In the genomic region with DNA sequence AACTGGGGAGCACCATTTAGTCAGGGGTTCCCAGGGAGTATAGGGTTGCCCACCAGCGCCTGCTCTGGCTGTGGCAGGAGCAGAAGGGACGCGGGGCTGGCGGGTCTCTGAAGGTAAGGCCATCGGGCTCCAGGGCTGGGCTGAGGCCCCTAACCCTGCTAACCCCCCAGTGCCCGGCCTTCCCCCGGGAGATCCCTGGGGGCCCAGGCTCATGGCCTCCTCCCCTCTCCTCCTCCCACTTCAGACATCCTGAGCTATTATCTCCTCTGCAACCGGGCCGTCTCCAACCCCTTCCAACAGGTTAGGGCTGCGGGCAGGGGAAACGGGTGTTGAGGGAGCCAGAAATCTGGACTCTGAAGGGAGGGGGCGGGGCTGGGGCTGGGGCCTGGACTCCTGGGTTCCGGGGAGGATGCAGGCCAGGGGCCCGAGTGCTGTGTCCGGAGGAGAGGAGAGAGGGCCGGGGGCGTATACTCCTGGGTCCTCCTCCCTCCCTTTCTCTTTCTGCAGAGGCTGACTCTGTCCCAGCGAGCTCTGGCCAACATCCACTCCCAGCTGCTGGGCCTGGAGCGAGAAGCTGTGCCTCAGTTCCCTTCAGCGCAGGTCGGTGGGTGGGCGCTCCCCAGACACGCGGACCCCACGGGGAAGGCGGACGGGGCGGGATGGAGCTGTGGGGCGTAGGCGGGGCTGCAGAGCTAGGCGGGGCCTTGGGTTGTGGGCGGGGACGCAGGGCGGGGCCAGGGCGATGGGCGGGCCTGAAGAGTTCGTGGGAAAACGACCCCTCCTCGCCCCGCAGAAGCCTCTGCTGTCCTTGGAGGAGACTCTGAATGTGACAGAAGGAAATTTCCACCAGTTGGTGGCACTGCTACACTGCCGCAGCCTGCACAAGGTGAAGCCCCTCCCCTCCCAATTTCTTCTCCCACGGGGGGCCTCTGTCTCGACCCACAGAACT, we compare ENCODE assay signal across 8 cellular contexts. TPM values are rescaled to one million over a fixed set of nuclear protein-coding genes. Genes with fewer than 3 reads are reported as not detected.
DNase-seq lines count a peak whose midpoint lies in the region; ATAC-seq, FAIRE-seq and TF ChIP-seq lines count a peak whose summit lies in the region.

No MANE protein-coding gene starts in this region.

- no peaks in the 10 kb centered on the region for H3K9me3 ChIP-seq in RWPE2 (ENCODE audit: severe bottlenecking)
- H3K9me3 ChIP-seq in K562 (replicated peaks; ENCODE audit: control insufficient read depth, insufficient read depth, low read depth, low read length) = no peaks in the 10 kb centered on the region

- H3K27ac ChIP-seq in RWPE2 (ENCODE audit: poor library complexity, severe bottlenecking) (no peak overlapping the region), K562 (ENCODE audit: extremely low read depth, low read depth, low read length) (no peak overlapping the region)

- H4K20me1 ChIP-seq in K562 (replicated peaks; ENCODE audit: control insufficient read depth, insufficient read depth, low read length) = peaks cover 5% of the 10 kb centered on the region; the same call in 1 of the 2 replicates

- WGBS in K562 (ENCODE audit: insufficient coverage, low coverage, missing lambda C conversion rate) = 0% methylated on average over 26 of the region's 43 CpGs

- POLR2A ChIA-PET in K562 (lab: Yijun Ruan, JAX) = interaction anchor here (0.7 to 2.8 kb wide), 3 partner anchors 9 to 18 kb away, joined by 3 to 14 read pairs (median 5); a partner anchor contains a TSS

- peaks cover 17% of the 10 kb centered on the region for H3K4me1 ChIP-seq in RWPE2 (ENCODE audit: insufficient read depth, poor library complexity, severe bottlenecking)
- peaks cover 0 to 33% of the 10 kb centered on the region in 2 experiments; a peak in 2 of 5 replicates for H3K4me1 ChIP-seq in K562 (replicated peaks in 1 of 2; ENCODE audit: control insufficient read depth in 2 of 2, insufficient read depth in 2 of 2, low read length in 2 of 2)

- no peaks in the 10 kb centered on the region for H3K27me3 ChIP-seq in RWPE2 (ENCODE audit: insufficient read depth, poor library complexity, severe bottlenecking)
- peaks cover 8 to 24% of the 10 kb centered on the region in 2 experiments; a peak in 4 of 5 replicates for H3K27me3 ChIP-seq in K562 (ENCODE audit: control insufficient read depth in 2 of 2, insufficient read depth in 2 of 2, low read length in 2 of 2)

- BruUV-seq in K562 (replicated peaks; lab: Mats Ljungman, UMichigan) = no TSS peak

- H2AFZ ChIP-seq in K562 (ENCODE audit: low read depth, low read length) = no peak overlapping the region

- in situ Hi-C loops in K562 (cut with MboI) = no loop called here

- peak overlapping the region; percentile 50; the same call in 1 of the 2 replicates for H3K4me2 ChIP-seq in K562 (ENCODE audit: insufficient read depth, low read length)

- peak; percentile 21 for DNase-seq in NCI-H146 (lab: John Stamatoyannopoulos, UW)
- no peak for DNase-seq in NCI-H146 treated with DMSO at 0.1 percent for 48 hours (lab: John Stamatoyannopoulos, UW; ENCODE audit: unreplicated experiment)
- no peak for DNase-seq in RWPE2 (ENCODE audit: low spot score)
- peak; percentile 63 to 87 (median 82) for DNase-seq in K562 (ENCODE audit: extremely low read depth in 1 of 4, low spot score in 3 of 4)
- peak; percentile 92 for DNase-seq in islet precursor cell
- peak; percentile 55 for DNase-seq in stimulated activated CD4-positive, alpha-beta T cell treated with anti-CD3 and anti-CD28 coated beads, Interleukin-4, amount 100 ng/mL, for 1 hour

- H3K9ac ChIP-seq in K562 (ENCODE audit: insufficient read depth in 1 of 2, low read depth in 2 of 2, low read length in 2 of 2) = peak overlapping the region in 1 of 2 experiments; percentile 64; a peak in 2 of 4 replicates

- H3K79me2 ChIP-seq in K562 (ENCODE audit: control insufficient read depth, insufficient read depth, low read length) = no peaks in the 10 kb centered on the region

- peak in 1 of 2 experiments; percentile 33; a peak in 1 of 4 replicates for TF ChIP-seq RAD21 in K562 (CRISPR knock-in tag; conservative IDR thresholded peaks at IDR 0.05 in 1 of 2, IDR thresholded peaks at IDR 0.05 in 1 of 2)

- peak; percentile 57 for ATAC-seq in RWPE2 (ENCODE audit: low read depth)
- ATAC-seq in K562 = peak; percentile 94
- no peak for ATAC-seq in GM19452 (IDR thresholded peaks at IDR 0.05; ENCODE audit: unreplicated experiment)
- ATAC-seq in GM19463 (IDR thresholded peaks at IDR 0.05; ENCODE audit: unreplicated experiment) = no peak

- TF ChIP-seq CTCF in RWPE2 (IDR thresholded peaks at IDR 0.05; ENCODE audit: poor library complexity, severe bottlenecking) (no peak), K562 (IDR thresholded peaks at IDR 0.05 in 2 of 3, conservative IDR thresholded peaks at IDR 0.05 in 1 of 3; ENCODE audit: insufficient read depth in 2 of 3, low read depth in 1 of 3, low read length in 3 of 3) (peak; percentile 13 to 43 (median 32); a peak in 3 of 6 replicates)

- H3K36me3 ChIP-seq in RWPE2 (ENCODE audit: low read depth) = no peaks in the 10 kb centered on the region
- H3K36me3 ChIP-seq in K562 (ENCODE audit: control insufficient read depth, insufficient read depth, low read length) = no peaks in the 10 kb centered on the region

- H3K9me1 ChIP-seq in K562 (ENCODE audit: control insufficient read depth, insufficient read depth, low read length) = no peaks in the 10 kb centered on the region

- TF ChIP-seq POLR2A in K562 (conservative IDR thresholded peaks at IDR 0.05) = no peak

- intact Hi-C loops in K562 (cut with micrococcal nuclease) = no loop called here

- H3K4me3 ChIP-seq in RWPE2 (ENCODE audit: severe bottlenecking) (peak overlapping the region; percentile 14), K562 (no peak overlapping the region)

- CTCF ChIA-PET in K562 (lab: Yijun Ruan, JAX; ENCODE audit: low intra/inter-chr PET ratio) = interaction anchor here (0.5 kb wide), 1 partner anchor 34 kb away, joined by 3 read pairs; no protein-coding TSS in a partner anchor

- no peak for TF ChIP-seq EP300 in K562 (IDR thresholded peaks at IDR 0.05; ENCODE audit: low read length)

- no peak for FAIRE-seq in K562 (lab: Jason Lieb, UNC)

RNA-seq across cellular contexts. Expression of a gene that starts 15.3 kb away (rescaled TPM):
- not detected in 2 replicates for total RNA-seq in K562 (2011; cell fraction: chromatin; rRNA removed; ENCODE audit: low replicate concordance)
- total RNA-seq in K562 (2011; cell fraction: nucleolus; rRNA removed) = not detected in 2 replicates
- total RNA-seq in K562 (2011; cell fraction: nucleoplasm; rRNA removed) = not detected in 2 replicates
- not detected in 2 replicates for total RNA-seq in K562 (2014; rRNA removed)
- not detected in 2 replicates for total RNA-seq in K562 (2014; rRNA removed; fragmentation: Illumina TruSeq; extraction: Trizol)
- not detected in 2 replicates for total RNA-seq in K562 (2015; rRNA removed; fragmentation: Illumina TruSeq; extraction: Trizol)
- not detected in 2 replicates for total RNA-seq in K562 (2021)
- polyA plus RNA-seq in K562 (2011; rRNA removed) = not detected in 2 replicates
- not detected in 2 replicates for polyA plus RNA-seq in K562 (2011; cell fraction: cytosol; rRNA removed)
- polyA plus RNA-seq in K562 (2011; cell fraction: nucleus; rRNA removed) = not detected in 2 replicates
- polyA plus RNA-seq in K562 (2012) = 0.17 and 0.36 TPM in 2 replicates
- not detected in 2 replicates for polyA plus RNA-seq in K562 (2014; fragmentation: Illumina TruSeq; extraction: Trizol)
- under 1 TPM in 1 of 2 experiments, not detected in 1; 0.08 TPM for polyA plus RNA-seq in K562 (2014; fragmentation: Nextera tagmentation; extraction: Ambion mirVana)
- not detected in 2 replicates for polyA plus RNA-seq in K562 (2014; rRNA removed)
- polyA minus RNA-seq in K562 (2011; rRNA and poly(A)+ RNA removed) = not detected in 2 replicates
- polyA minus RNA-seq in K562 (2011; cell fraction: cytosol; rRNA and poly(A)+ RNA removed) = not detected in 2 replicates
- not detected in 2 replicates for polyA minus RNA-seq in K562 (2011; cell fraction: nucleus; rRNA and poly(A)+ RNA removed)

RNA-seq across cellular contexts. Expression of a gene that starts 18.4 kb away (rescaled TPM):
- 299 and 811 TPM in 2 replicates for total RNA-seq in K562 (2011; cell fraction: chromatin; rRNA removed; ENCODE audit: low replicate concordance)
- total RNA-seq in K562 (2011; cell fraction: nucleolus; rRNA removed) = 301 and 324 TPM in 2 replicates
- 310 and 346 TPM in 2 replicates for total RNA-seq in K562 (2011; cell fraction: nucleoplasm; rRNA removed)
- total RNA-seq in K562 (2014; rRNA removed) (32.2 and 36.0 TPM in 2 replicates), K562 (2014; rRNA removed; fragmentation: Illumina TruSeq; extraction: Trizol) (6.0 and 8.4 TPM in 2 replicates), K562 (2015; rRNA removed; fragmentation: Illumina TruSeq; extraction: Trizol) (16.3 and 17.2 TPM in 2 replicates), K562 (2021) (116 and 146 TPM in 2 replicates)
- polyA plus RNA-seq in K562 (2011; rRNA removed) (28.1 and 70.4 TPM in 2 replicates), K562 (2014; fragmentation: Illumina TruSeq; extraction: Trizol) (44.5 and 79.0 TPM in 2 replicates), K562 (2014; fragmentation: Nextera tagmentation; extraction: Ambion mirVana) (1 to 10 TPM in 1 of 2 experiments, under 1 TPM in 1; 0.74 to 2.3 TPM), K562 (2014; rRNA removed) (125 and 144 TPM in 2 replicates)
- polyA plus RNA-seq in K562 (2011; cell fraction: cytosol; rRNA removed) = 32.2 and 33.2 TPM in 2 replicates
- 546 and 794 TPM in 2 replicates for polyA plus RNA-seq in K562 (2011; cell fraction: nucleus; rRNA removed)
- 103 and 172 TPM in 2 replicates for polyA plus RNA-seq in K562 (2012)
- polyA minus RNA-seq in K562 (2011; rRNA and poly(A)+ RNA removed) = 16.0 and 20.5 TPM in 2 replicates
- polyA minus RNA-seq in K562 (2011; cell fraction: cytosol; rRNA and poly(A)+ RNA removed) = 21.1 and 33.8 TPM in 2 replicates
- 88.3 and 112 TPM in 2 replicates for polyA minus RNA-seq in K562 (2011; cell fraction: nucleus; rRNA and poly(A)+ RNA removed)

RNA-seq across cellular contexts. Expression of a gene that starts 33.0 kb away (rescaled TPM):
- 0.53 TPM in 1 of 2 replicates, not detected in the other for total RNA-seq in K562 (2011; cell fraction: chromatin; rRNA removed; ENCODE audit: low replicate concordance)
- total RNA-seq in K562 (2011; cell fraction: nucleolus; rRNA removed) = 1.2 TPM in 2 replicates
- total RNA-seq in K562 (2011; cell fraction: nucleoplasm; rRNA removed) = 0.44 and 0.61 TPM in 2 replicates
- total RNA-seq in K562 (2014; rRNA removed) (0.64 and 1.6 TPM in 2 replicates), K562 (2014; rRNA removed; fragmentation: Illumina TruSeq; extraction: Trizol) (0.10 TPM in 1 of 2 replicates, not detected in the other), K562 (2015; rRNA removed; fragmentation: Illumina TruSeq; extraction: Trizol) (0.38 and 0.43 TPM in 2 replicates), K562 (2021) (0.58 and 0.74 TPM in 2 replicates)
- polyA plus RNA-seq in K562 (2011; rRNA removed) (0.11 and 0.12 TPM in 2 replicates), K562 (2014; fragmentation: Illumina TruSeq; extraction: Trizol) (0.06 and 0.28 TPM in 2 replicates), K562 (2014; fragmentation: Nextera tagmentation; extraction: Ambion mirVana) (under 1 TPM; 0.23 to 0.34 TPM), K562 (2014; rRNA removed) (0.15 and 0.32 TPM in 2 replicates)
- polyA plus RNA-seq in K562 (2011; cell fraction: cytosol; rRNA removed) = 0.32 and 0.64 TPM in 2 replicates
- 0.24 and 0.43 TPM in 2 replicates for polyA plus RNA-seq in K562 (2011; cell fraction: nucleus; rRNA removed)
- polyA plus RNA-seq in K562 (2012) = 0.35 and 0.48 TPM in 2 replicates
- 0.28 TPM in 1 of 2 replicates, not detected in the other for polyA minus RNA-seq in K562 (2011; rRNA and poly(A)+ RNA removed)
- polyA minus RNA-seq in K562 (2011; cell fraction: cytosol; rRNA and poly(A)+ RNA removed) = 0.91 and 0.95 TPM in 2 replicates
- polyA minus RNA-seq in K562 (2011; cell fraction: nucleus; rRNA and poly(A)+ RNA removed) = 0.89 and 1.8 TPM in 2 replicates

RNA-seq across cellular contexts. Expression of a gene that starts 42.5 kb away (rescaled TPM):
- total RNA-seq in K562 (2011; cell fraction: chromatin; rRNA removed; ENCODE audit: low replicate concordance) = not detected in 2 replicates
- total RNA-seq in K562 (2011; cell fraction: nucleolus; rRNA removed) = not detected in 2 replicates
- not detected in 2 replicates for total RNA-seq in K562 (2011; cell fraction: nucleoplasm; rRNA removed)
- total RNA-seq in K562 (2014; rRNA removed) = not detected in 2 replicates
- total RNA-seq in K562 (2014; rRNA removed; fragmentation: Illumina TruSeq; extraction: Trizol) = not detected in 2 replicates
- total RNA-seq in K562 (2015; rRNA removed; fragmentation: Illumina TruSeq; extraction: Trizol) = not detected in 2 replicates
- total RNA-seq in K562 (2021) = 0.29 and 0.38 TPM in 2 replicates
- 0.09 and 0.15 TPM in 2 replicates for polyA plus RNA-seq in K562 (2011; rRNA removed)
- 0.67 TPM in 1 of 2 replicates, not detected in the other for polyA plus RNA-seq in K562 (2011; cell fraction: cytosol; rRNA removed)
- 0.14 and 0.54 TPM in 2 replicates for polyA plus RNA-seq in K562 (2011; cell fraction: nucleus; rRNA removed)
- 0.32 and 0.38 TPM in 2 replicates for polyA plus RNA-seq in K562 (2012)
- polyA plus RNA-seq in K562 (2014; fragmentation: Illumina TruSeq; extraction: Trizol) = not detected in 2 replicates
- polyA plus RNA-seq in K562 (2014; fragmentation: Nextera tagmentation; extraction: Ambion mirVana) = not detected
- polyA plus RNA-seq in K562 (2014; rRNA removed) = 0.96 TPM in 1 of 2 replicates, not detected in the other
- polyA minus RNA-seq in K562 (2011; rRNA and poly(A)+ RNA removed) = not detected in 2 replicates
- polyA minus RNA-seq in K562 (2011; cell fraction: cytosol; rRNA and poly(A)+ RNA removed) = not detected in 2 replicates
- not detected in 2 replicates for polyA minus RNA-seq in K562 (2011; cell fraction: nucleus; rRNA and poly(A)+ RNA removed)

Comparison
In these comparisons a context has a peak if more than half of its experiments do, and no peak if none do; other contexts are left out.
1. DNase-seq: peak in NCI-H146 (single experiment), K562 (4 of 4), islet precursor cell (single experiment) and stimulated activated CD4-positive, alpha-beta T cell treated with anti-CD3 and anti-CD28 coated beads, Interleukin-4, amount 100 ng/mL, for 1 hour (single experiment); none in NCI-H146 treated with DMSO at 0.1 percent for 48 hours (single experiment) and RWPE2 (single experiment).
2. ATAC-seq: peak in RWPE2 (single experiment) and K562 (single experiment); none in GM19452 (single experiment) and GM19463 (single experiment).